10 cellular contexts compared by ENCODE assay signal in the genomic region with DNA sequence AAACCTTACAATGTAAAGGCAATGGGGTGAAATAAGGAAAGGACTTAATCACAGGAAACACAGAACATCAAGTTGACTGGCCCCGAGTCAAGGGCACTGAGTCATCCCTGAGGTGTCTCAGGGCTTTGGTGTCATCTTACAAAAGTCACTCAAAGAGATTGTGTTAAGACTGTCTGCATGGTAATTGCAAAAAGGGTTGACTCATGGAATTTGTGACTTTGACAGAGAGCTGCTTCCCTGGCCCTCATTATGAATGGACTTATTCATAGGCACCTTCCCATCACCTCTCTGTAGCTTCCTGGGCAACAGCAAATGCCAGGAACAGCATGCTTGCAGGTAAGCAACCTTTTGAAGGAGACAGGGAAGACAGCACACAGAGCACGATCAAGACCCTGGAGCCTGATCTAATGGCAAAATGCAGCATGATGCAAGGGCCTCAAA. TPM values are rescaled to one million over a fixed set of nuclear protein-coding genes. Genes with fewer than 3 reads are reported as not detected.
DNase-seq lines count a peak whose midpoint lies in the region; ATAC-seq and TF ChIP-seq lines count a peak whose summit lies in the region.
"Had no signal": no experiment of that assay in that cellular context is flagged by ENCODE, and none has a peak within 500 bp of the region (broad histone marks: within the 10 kb centered on the region; RNA-seq: fewer than 3 reads in every experiment).

No MANE protein-coding gene starts in this region.

- TF ChIP-seq CTCF in GM23338 (conservative IDR thresholded peaks at IDR 0.05; ENCODE audit: low read depth in 2 of 2) (no peak), astrocyte of the spinal cord (IDR thresholded peaks at IDR 0.05; ENCODE audit: low read depth, low read length) (no peak), left lung (IDR thresholded peaks at IDR 0.05) (no peak), Peyer's patch (IDR thresholded peaks at IDR 0.05) (no peak)

- H3K9me2 ChIP-seq in GM23338 (ENCODE audit: insufficient read depth), result peaks cover 21% of the 10 kb centered on the region; the same call in 1 of the 2 replicates

- H3K9me3 ChIP-seq in left lung (no peaks in the 10 kb centered on the region), Peyer's patch (no peaks in the 10 kb centered on the region)

- no peaks in the 10 kb centered on the region for H3K4me1 ChIP-seq in GM23338 (ENCODE audit: insufficient read depth)
- H3K4me1 ChIP-seq in left lung, result no peaks in the 10 kb centered on the region
- H3K4me1 ChIP-seq in Peyer's patch, result no peaks in the 10 kb centered on the region

- H3K27ac ChIP-seq in GM23338 (ENCODE audit: low read depth), result no peak overlapping the region
- H3K27ac ChIP-seq in left lung, result no peak overlapping the region
- H3K27ac ChIP-seq in Peyer's patch, result no peak overlapping the region

- no peaks in the 10 kb centered on the region for H4K20me1 ChIP-seq in GM23338 (replicated peaks; ENCODE audit: insufficient read depth)

- intact Hi-C loops in left lung (cut with DNase I), result no loop called here

- H3K9me3 Mint-ChIP-seq in GM23338, result no peaks in the 10 kb centered on the region

- peak; percentile 74 for ATAC-seq in GM23338
- ATAC-seq in left lung, result peak; percentile 14
- ATAC-seq in HG02571 (IDR thresholded peaks at IDR 0.05; ENCODE audit: unreplicated experiment), result no peak

- in situ Hi-C loops in astrocyte of the spinal cord (cut with HindIII; ENCODE audit: low sequenced_read_pairs), result no loop called here

- peaks cover 2% of the 10 kb centered on the region for H3K27me3 Mint-ChIP-seq in GM23338 (ENCODE audit: insufficient read depth, low read depth, poor library complexity)

- DNase-seq in GM23338 (ENCODE audit: low spot score) (peak; percentile 44), M059J (ENCODE audit: low read depth) (peak; percentile 95), astrocyte of the spinal cord (ENCODE audit: low read depth, low spot score) (peak; percentile 88), left lung (no peak), Peyer's patch (no peak), NCI-H82 treated with DMSO at 0.1 percent for 48 hours (lab: John Stamatoyannopoulos, UW; ENCODE audit: unreplicated experiment) (no peak)
- DNase-seq: head of caudate nucleus, occipital lobe had no signal

- no peak overlapping the region for H3K4me3 ChIP-seq in GM23338
- H3K4me3 ChIP-seq in astrocyte of the spinal cord (ENCODE audit: low read depth, low read length), result no peak overlapping the region
- H3K4me3 ChIP-seq in left lung, result no peak overlapping the region
- H3K4me3 ChIP-seq in Peyer's patch, result no peak overlapping the region

- H3K27ac Mint-ChIP-seq in GM23338, result peak overlapping the region; percentile 78

- H3F3A ChIP-seq in GM23338 (replicated peaks; ENCODE audit: low read depth), result no peaks in the 10 kb centered on the region

- peaks cover 17% of the 10 kb centered on the region; the same call in 2 of the 3 replicates for H3K4me1 Mint-ChIP-seq in GM23338

- H3K79me2 ChIP-seq in GM23338 (replicated peaks; ENCODE audit: insufficient read depth), result no peaks in the 10 kb centered on the region

- no peaks in the 10 kb centered on the region for H3K36me3 Mint-ChIP-seq in GM23338 (ENCODE audit: low read depth)

- 0 out of 2 replicates have a peak overlapping the region, but pooled peaks have one; percentile 8 for H2AFZ ChIP-seq in GM23338

- TF ChIP-seq POLR2A in Peyer's patch (IDR thresholded peaks at IDR 0.05), result no peak

- no peak overlapping the region for H3K4me2 ChIP-seq in GM23338

- H3K36me3 ChIP-seq in GM23338 (ENCODE audit: insufficient read depth), result no peaks in the 10 kb centered on the region
- H3K36me3 ChIP-seq in left lung, result no peaks in the 10 kb centered on the region
- no peaks in the 10 kb centered on the region for H3K36me3 ChIP-seq in Peyer's patch

- no peak overlapping the region for H3K4me3 Mint-ChIP-seq in GM23338

- H3K27me3 ChIP-seq in GM23338 (ENCODE audit: insufficient read depth), result no peaks in the 10 kb centered on the region
- H3K27me3 ChIP-seq in left lung, result no peaks in the 10 kb centered on the region
- no peaks in the 10 kb centered on the region for H3K27me3 ChIP-seq in Peyer's patch

TF ChIP-seq in GM23338, 12 proteins besides CTCF, POLR2A, EP300 and RAD21 (continues in another document):
- TF ChIP-seq POLR2AphosphoS5 (IDR thresholded peaks at IDR 0.05; ENCODE audit: low read depth) (no peak), CREB1 (CRISPR knock-in tag; IDR thresholded peaks at IDR 0.05; ENCODE audit: low read depth) (no peak), ZNF114 (CRISPR knock-in tag; IDR thresholded peaks at IDR 0.05) (no peak), ZNF331 (CRISPR knock-in tag; IDR thresholded peaks at IDR 0.05; ENCODE audit: low read depth) (no peak), ZNF462 (CRISPR knock-in tag; IDR thresholded peaks at IDR 0.05) (peak; percentile 77; the same call in 1 of the 2 replicates)

RNA-seq across cellular contexts. Expression of gene ZP4, which starts 17.2 kb away (rescaled TPM):
- not detected in 2 replicates for total RNA-seq in GM23338 (2014; rRNA removed; shearing (Covaris generic))
- polyA plus RNA-seq in GM23338 (2016; fragmentation: Nextera tagmentation; extraction: Ambion mirVana), result not detected in 2 replicates
- total RNA-seq in M059J (2014; rRNA removed; shearing (Covaris generic)), result not detected in 2 replicates
- total RNA-seq in left lung, result not detected
- not detected for total RNA-seq in Peyer's patch
- total RNA-seq: occipital lobe had no signal
- polyA plus RNA-seq: adipose tissue had no signal

Comparison
In these comparisons a context has a peak if more than half of its experiments do, and no peak if none do; other contexts are left out.
1. DNase-seq: peak in GM23338 (single experiment), M059J (single experiment) and astrocyte of the spinal cord (single experiment); none in left lung (0 of 2), Peyer's patch (0 of 3) and NCI-H82 treated with DMSO at 0.1 percent for 48 hours (single experiment).